9 cellular contexts compared by ENCODE assay signal in the genomic region with DNA sequence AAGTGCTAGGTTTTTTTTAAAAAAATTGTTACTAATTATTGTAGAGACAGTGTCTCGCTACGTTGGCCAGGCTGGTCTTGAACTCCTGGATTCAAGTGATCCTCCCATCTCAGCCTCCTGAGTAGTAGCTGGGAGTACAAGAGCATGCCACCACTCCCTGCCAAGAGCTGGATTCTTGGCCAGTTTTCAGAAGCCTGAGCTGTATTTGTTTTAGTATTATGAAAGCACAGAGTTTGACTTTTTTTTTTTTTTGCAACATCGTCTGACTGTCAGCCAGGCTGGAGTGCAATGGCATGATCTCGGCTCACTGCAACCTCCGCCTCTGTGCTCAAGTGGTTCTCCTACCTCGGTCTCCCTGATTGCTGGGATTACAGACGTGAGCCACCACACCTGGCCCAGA. TPM values are rescaled to one million over a fixed set of nuclear protein-coding genes. Genes with fewer than 3 reads are reported as not detected.
DNase-seq lines count a peak whose midpoint lies in the region; ATAC-seq and TF ChIP-seq lines count a peak whose summit lies in the region.
"Had no signal": no experiment of that assay in that cellular context is flagged by ENCODE, and none has a peak within 500 bp of the region (broad histone marks: within the 10 kb centered on the region; RNA-seq: fewer than 3 reads in every experiment).

No MANE protein-coding gene starts in this region.

- CTCF ChIA-PET in CD4-positive, alpha-beta T cell (lab: Charles Lee): no interaction called here

- peak; percentile 9 for ATAC-seq in CD4-positive, alpha-beta T cell (ENCODE audit: poor library complexity)
- peak in 3 of 4 donors; percentile 55 to 70 (median 57) for ATAC-seq in psoas muscle

- POLR2A ChIA-PET in CD4-positive, alpha-beta T cell (lab: Charles Lee): interaction anchor here (1.4 kb wide), 1 partner anchor 151 kb away, joined by 3 read pairs; a partner anchor contains a TSS

- intact Hi-C loops in CD4-positive, alpha-beta T cell (cut with DNase I, micrococcal nuclease): no loop called here
- intact Hi-C loops in psoas muscle (cut with DNase I): no loop called here

- peak overlapping the region; percentile 84 for H3K27ac Mint-ChIP-seq in CD4-positive, alpha-beta T cell

- H3K4me3 ChIP-seq in psoas muscle: no peak overlapping the region

- TF ChIP-seq CTCF in CD4-positive, alpha-beta T cell (IDR thresholded peaks at IDR 0.05): no peak
- no peak for TF ChIP-seq CTCF in psoas muscle (IDR thresholded peaks at IDR 0.05)

- H3K27ac ChIP-seq in CD4-positive, alpha-beta T cell (ENCODE audit: low read depth, low read length): no peak overlapping the region
- no peak overlapping the region for H3K27ac ChIP-seq in psoas muscle

- H3K9me3 Mint-ChIP-seq in CD4-positive, alpha-beta T cell: no peaks in the 10 kb centered on the region

- H3K36me3 ChIP-seq in psoas muscle (ENCODE audit: insufficient read depth in 1 of 2, low read depth in 1 of 2): peaks cover 0 to 41% of the 10 kb centered on the region in 2 donors

- H3K36me3 Mint-ChIP-seq in CD4-positive, alpha-beta T cell (ENCODE audit: low read depth): peaks cover 18% of the 10 kb centered on the region

- DNase-seq in CD4-positive, alpha-beta T cell: no peak
- peak; percentile 27 to 68 for DNase-seq in NCI-H446 (lab: John Stamatoyannopoulos, UW)
- DNase-seq in fibroblast of peridontal ligament (ENCODE audit: extremely low read depth): peak; percentile 98
- DNase-seq in psoas muscle: peak; percentile 71 to 78
- DNase-seq in NK-92 (lab: John Stamatoyannopoulos, UW; ENCODE audit: unreplicated experiment): no peak
- no peak for DNase-seq in NCI-H526 (lab: John Stamatoyannopoulos, UW)
- no peak for DNase-seq in stimulated activated CD4-positive, alpha-beta T cell treated with anti-CD3 and anti-CD28 coated beads, Interleukin-4, amount 100 ng/mL, for 1 hour
- DNase-seq in inferior parietal cortex (ENCODE audit: extremely low spot score): no peak
- DNase-seq: erythroblast had no signal

- H3K27me3 Mint-ChIP-seq in CD4-positive, alpha-beta T cell: no peaks in the 10 kb centered on the region

- no peaks in the 10 kb centered on the region for H3K9me3 ChIP-seq in CD4-positive, alpha-beta T cell (ENCODE audit: control insufficient read depth, low read length)
- no peaks in the 10 kb centered on the region for H3K9me3 ChIP-seq in psoas muscle

- peaks cover 15% of the 10 kb centered on the region for H3K4me1 ChIP-seq in psoas muscle

- H3K4me3 Mint-ChIP-seq in CD4-positive, alpha-beta T cell: no peak overlapping the region

- 61 to 74% (median 65%) methylated on average over 7 of the region's 7 CpGs for WGBS in psoas muscle, 3 donors

- peaks cover 27% of the 10 kb centered on the region for H3K4me1 Mint-ChIP-seq in CD4-positive, alpha-beta T cell (ENCODE audit: low read depth)

- no peaks in the 10 kb centered on the region for H3K27me3 ChIP-seq in CD4-positive, alpha-beta T cell (ENCODE audit: control insufficient read depth, insufficient read depth, low read length)
- no peaks in the 10 kb centered on the region for H3K27me3 ChIP-seq in psoas muscle (ENCODE audit: insufficient read depth in 3 of 3, low read length in 2 of 3)

RNA-seq across cellular contexts. Expression of a gene that starts 7.0 kb away (rescaled TPM):
- 1 to 10 TPM; 5.9 to 6.0 TPM for total RNA-seq in CD4-positive, alpha-beta T cell
- 10 to 100 TPM; 13.7 to 22.6 (median 18.8) TPM for total RNA-seq in psoas muscle
- 10 to 100 TPM; 22.8 to 74.1 (median 25.7) TPM for polyA plus RNA-seq in psoas muscle

RNA-seq across cellular contexts. Expression of a gene that starts 7.1 kb away (rescaled TPM):
- total RNA-seq in CD4-positive, alpha-beta T cell: 100 to 1,000 TPM; 106 to 110 TPM
- total RNA-seq in psoas muscle: 10 to 100 TPM; 41.3 to 53.3 (median 48.1) TPM
- 10 to 100 TPM; 31.8 to 45.3 (median 34.4) TPM for polyA plus RNA-seq in psoas muscle

RNA-seq across cellular contexts. Expression of a gene that starts 23.4 kb away (rescaled TPM):
- total RNA-seq in CD4-positive, alpha-beta T cell: 10 to 100 TPM; 15.1 to 15.4 TPM
- 10 to 100 TPM; 14.7 to 40.2 (median 24.5) TPM for total RNA-seq in psoas muscle
- 10 to 100 TPM in 2 of 3 donors, 1 to 10 TPM in 1; 4.6 to 31.9 (median 12.2) TPM for polyA plus RNA-seq in psoas muscle

Comparison
In these comparisons a context has a peak if more than half of its experiments do, and no peak if none do; other contexts are left out.
1. DNase-seq: peak in NCI-H446 (2 of 2), fibroblast of peridontal ligament (single experiment) and psoas muscle (2 of 2); none in CD4-positive, alpha-beta T cell (0 of 10), NK-92 (single experiment), NCI-H526 (0 of 2), stimulated activated CD4-positive, alpha-beta T cell treated with anti-CD3 and anti-CD28 coated beads, Interleukin-4, amount 100 ng/mL, for 1 hour (single experiment) and inferior parietal cortex (single experiment).